In the genomic region with DNA sequence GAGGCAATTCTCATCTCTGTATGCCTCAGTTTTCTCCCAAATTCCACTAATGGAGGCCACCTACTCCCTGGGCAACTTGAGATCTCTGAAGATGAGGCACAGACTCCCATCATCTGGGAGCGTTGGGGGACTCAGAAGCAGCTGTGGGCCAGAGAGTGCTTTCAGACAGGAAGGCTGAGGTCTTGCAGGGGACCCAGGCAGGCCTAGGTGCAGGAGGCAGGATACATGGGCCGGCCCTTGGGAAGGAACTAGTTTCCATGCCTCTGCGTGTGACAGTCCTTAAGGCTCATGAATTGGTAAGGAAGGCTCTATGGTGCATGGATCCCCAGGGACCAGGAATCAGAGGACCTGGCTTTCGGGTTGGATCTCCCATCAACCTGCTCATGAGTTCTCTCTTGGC, we compare ENCODE assay signal across 15 cellular contexts. TPM values are rescaled to one million over a fixed set of nuclear protein-coding genes. Genes with fewer than 3 reads are reported as not detected.
DNase-seq lines count a peak whose midpoint lies in the region; ATAC-seq and TF ChIP-seq lines count a peak whose summit lies in the region.
"Had no signal": no experiment of that assay in that cellular context is flagged by ENCODE, and none has a peak within 500 bp of the region (broad histone marks: within the 10 kb centered on the region; RNA-seq: fewer than 3 reads in every experiment).

No MANE protein-coding gene starts in this region.

- H3K9ac ChIP-seq in SU-DHL-6 (ENCODE audit: low read length): peak overlapping the region; percentile 68

- H2AFZ ChIP-seq in SU-DHL-6 (ENCODE audit: low read depth, low read length, severe bottlenecking): no peak overlapping the region

- peak overlapping the region in 5 of 6 donors; percentile 88 to 100 (median 99) for H3K27ac Mint-ChIP-seq in naive B cell

- H3K79me2 ChIP-seq in DOHH2 (ENCODE audit: control insufficient read depth, low read length) (peaks cover 37% of the 10 kb centered on the region), SU-DHL-6 (ENCODE audit: insufficient read depth, low read length) (peaks cover 47% of the 10 kb centered on the region)

- no peaks in the 10 kb centered on the region for H3K9me3 Mint-ChIP-seq in naive B cell

- peaks cover 56 to 93% (median 73%) of the 10 kb centered on the region in 3 donors for H3K4me1 Mint-ChIP-seq in naive B cell

- whole genome bisulfite sequencing in stomach, 5 donors: 90 to 97% (median 94%) methylated on average over 4 of the region's 4 CpGs

- intact Hi-C loops in stomach (cut with DNase I; ENCODE audit: low total_unique reads): no loop called here

- H3K27ac ChIP-seq in DOHH2 (ENCODE audit: low read depth, low read length): peak overlapping the region; percentile 98
- H3K27ac ChIP-seq in SU-DHL-6 (ENCODE audit: low read depth, low read length): peak overlapping the region; percentile 98
- H3K27ac ChIP-seq in stomach: peak overlapping the region in 3 of 5 donors; percentile 34 to 91 (median 82)

- no peaks in the 10 kb centered on the region for H3K27me3 Mint-ChIP-seq in naive B cell

- no peak for TF ChIP-seq CTCF in DOHH2 (IDR thresholded peaks at IDR 0.05; ENCODE audit: low read depth, low read length, poor library complexity, severe bottlenecking)
- no peak for TF ChIP-seq CTCF in SU-DHL-6 (IDR thresholded peaks at IDR 0.05; ENCODE audit: insufficient read depth, low read length, poor library complexity, severe bottlenecking)
- TF ChIP-seq CTCF in stomach (IDR thresholded peaks at IDR 0.05): no peak

- H3K9me2 ChIP-seq in DOHH2 (replicated peaks; ENCODE audit: control insufficient read depth, low read length) (no peaks in the 10 kb centered on the region), SU-DHL-6 (replicated peaks; ENCODE audit: insufficient read depth, low read length) (no peaks in the 10 kb centered on the region)

- H3K36me3 ChIP-seq in DOHH2 (ENCODE audit: control insufficient read depth, low read length): peaks cover 65% of the 10 kb centered on the region
- peaks cover 10% of the 10 kb centered on the region for H3K36me3 ChIP-seq in SU-DHL-6 (ENCODE audit: low read length)
- H3K36me3 ChIP-seq in stomach: peaks cover 5 to 25% (median 16%) of the 10 kb centered on the region in 4 donors

- TF ChIP-seq EP300 in stomach (IDR thresholded peaks at IDR 0.05): no peak

- H3K4me3 Mint-ChIP-seq in naive B cell: peak overlapping the region in 7 of 8 donors; percentile 63 to 94 (median 87)

- H3K4me2 ChIP-seq in DOHH2 (ENCODE audit: low read length) (peak overlapping the region; percentile 97), SU-DHL-6 (ENCODE audit: low read depth, low read length, poor library complexity, severe bottlenecking) (peak overlapping the region; percentile 70)

- H3F3A ChIP-seq in DOHH2 (ENCODE audit: control insufficient read depth, insufficient read depth): peaks cover 58% of the 10 kb centered on the region
- peaks cover 61% of the 10 kb centered on the region for H3F3A ChIP-seq in SU-DHL-6 (ENCODE audit: insufficient read depth)

- no peaks in the 10 kb centered on the region for H3K9me3 ChIP-seq in DOHH2 (ENCODE audit: control insufficient read depth, insufficient read depth, low read length)
- no peaks in the 10 kb centered on the region for H3K9me3 ChIP-seq in SU-DHL-6 (ENCODE audit: insufficient read depth, low read length)
- H3K9me3 ChIP-seq in stomach: no peaks in the 10 kb centered on the region

- H4K20me1 ChIP-seq in DOHH2 (ENCODE audit: control insufficient read depth, insufficient read depth, low read depth, low read length): no peaks in the 10 kb centered on the region
- H4K20me1 ChIP-seq in SU-DHL-6 (ENCODE audit: low read depth, low read length): no peaks in the 10 kb centered on the region

- peaks cover 87% of the 10 kb centered on the region for H3K4me1 ChIP-seq in DOHH2 (ENCODE audit: control insufficient read depth, low read length)
- H3K4me1 ChIP-seq in stomach: peaks cover 54 to 97% (median 81%) of the 10 kb centered on the region in 4 donors

- no peaks in the 10 kb centered on the region for H3K27me3 ChIP-seq in DOHH2 (ENCODE audit: control insufficient read depth, low read length)
- H3K27me3 ChIP-seq in SU-DHL-6 (ENCODE audit: low read length): no peaks in the 10 kb centered on the region
- no peaks in the 10 kb centered on the region for H3K27me3 ChIP-seq in stomach

- no peak for DNase-seq in naive B cell
- DNase-seq in stomach: no peak
- DNase-seq in AG08396 (ENCODE audit: low spot score): no peak
- no peak for DNase-seq in COR-L47 (lab: John Stamatoyannopoulos, UW)
- DNase-seq in NCI-H345 treated with DMSO at 0.1 percent for 48 hours (lab: John Stamatoyannopoulos, UW; ENCODE audit: unreplicated experiment): no peak
- DNase-seq in NK-92 treated with Interleukin-12 subunit alpha and Interleukin-12 subunit beta, amount 100 ng/mL, for 24 hours (lab: John Stamatoyannopoulos, UW): no peak
- DNase-seq: activated CD4-positive, alpha-beta T cell treated with anti-CD3 and anti-CD28 coated beads for 48 hours; activated gamma-delta T cell; anterior cingulate cortex; Calu3; RPMI8226; stimulated activated CD4-positive, alpha-beta T cell treated with anti-CD3 and anti-CD28 coated beads, Interleukin-15, amount 100 ng/mL, for 24 hours; stimulated activated naive CD4-positive, alpha-beta T cell had no signal

- ATAC-seq in naive B cell (ENCODE audit: low read depth in 2 of 2): no peak

- peaks cover 0 to 6% of the 10 kb centered on the region in 2 donors for H3K36me3 Mint-ChIP-seq in naive B cell

- peak overlapping the region; percentile 60 for H3K4me3 ChIP-seq in DOHH2 (ENCODE audit: low read length)
- H3K4me3 ChIP-seq in SU-DHL-6 (ENCODE audit: insufficient read depth, low read length, poor library complexity, severe bottlenecking): no peak overlapping the region
- H3K4me3 ChIP-seq in stomach: no peak overlapping the region

- no peak for TF ChIP-seq POLR2A in stomach (IDR thresholded peaks at IDR 0.05)

RNA-seq across cellular contexts. Expression of a gene that starts 14.5 kb away (rescaled TPM):
- polyA plus RNA-seq in naive B cell (ENCODE audit: low read depth in 6 of 6) (1 to 10 TPM in 5 of 6 donors, under 1 TPM in 1; 0.66 to 7.7 (median 5.5) TPM), stomach (1 to 10 TPM; 3.8 to 6.5 (median 5.1) TPM)
- total RNA-seq in stomach: 10 to 100 TPM in 3 of 5 donors, 1 to 10 TPM in 2; 2.2 to 11.7 (median 10.7) TPM

RNA-seq across cellular contexts. Expression of a gene that starts 55.2 kb away (rescaled TPM):
- polyA plus RNA-seq in naive B cell (ENCODE audit: low read depth in 6 of 6) (1,000 to 10,000 TPM in 1 of 6 donors, 100 to 1,000 TPM in 5; 640 to 1,092 (median 833) TPM), stomach (100 to 1,000 TPM; 369 to 411 (median 382) TPM)
- 100 to 1,000 TPM in 3 of 5 donors, 10 to 100 TPM in 2; 72.4 to 350 (median 168) TPM for total RNA-seq in stomach
